Comparison of ENCODE assay signal across 1 cellular context in genomic region chr1:215768303-215768702, GRCh38.
TF ChIP-seq lines count a peak whose summit lies in the region.

No MANE protein-coding gene starts in this region.

TF ChIP-seq in SK-N-SH, 30 proteins besides CTCF, POLR2A, EP300 and RAD21 (continued from another document):
- TF ChIP-seq, protein P1, sequence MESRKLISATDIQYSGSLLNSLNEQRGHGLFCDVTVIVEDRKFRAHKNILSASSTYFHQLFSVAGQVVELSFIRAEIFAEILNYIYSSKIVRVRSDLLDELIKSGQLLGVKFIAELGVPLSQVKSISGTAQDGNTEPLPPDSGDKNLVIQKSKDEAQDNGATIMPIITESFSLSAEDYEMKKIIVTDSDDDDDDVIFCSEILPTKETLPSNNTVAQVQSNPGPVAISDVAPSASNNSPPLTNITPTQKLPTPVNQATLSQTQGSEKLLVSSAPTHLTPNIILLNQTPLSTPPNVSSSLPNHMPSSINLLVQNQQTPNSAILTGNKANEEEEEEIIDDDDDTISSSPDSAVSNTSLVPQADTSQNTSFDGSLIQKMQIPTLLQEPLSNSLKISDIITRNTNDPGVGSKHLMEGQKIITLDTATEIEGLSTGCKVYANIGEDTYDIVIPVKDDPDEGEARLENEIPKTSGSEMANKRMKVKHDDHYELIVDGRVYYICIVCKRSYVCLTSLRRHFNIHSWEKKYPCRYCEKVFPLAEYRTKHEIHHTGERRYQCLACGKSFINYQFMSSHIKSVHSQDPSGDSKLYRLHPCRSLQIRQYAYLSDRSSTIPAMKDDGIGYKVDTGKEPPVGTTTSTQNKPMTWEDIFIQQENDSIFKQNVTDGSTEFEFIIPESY (IDR thresholded peaks at IDR 0.05; ENCODE audit: borderline replicate concordance, low read depth): no peak
